ENCODE assay signal across 17 cellular contexts in the genomic region with DNA sequence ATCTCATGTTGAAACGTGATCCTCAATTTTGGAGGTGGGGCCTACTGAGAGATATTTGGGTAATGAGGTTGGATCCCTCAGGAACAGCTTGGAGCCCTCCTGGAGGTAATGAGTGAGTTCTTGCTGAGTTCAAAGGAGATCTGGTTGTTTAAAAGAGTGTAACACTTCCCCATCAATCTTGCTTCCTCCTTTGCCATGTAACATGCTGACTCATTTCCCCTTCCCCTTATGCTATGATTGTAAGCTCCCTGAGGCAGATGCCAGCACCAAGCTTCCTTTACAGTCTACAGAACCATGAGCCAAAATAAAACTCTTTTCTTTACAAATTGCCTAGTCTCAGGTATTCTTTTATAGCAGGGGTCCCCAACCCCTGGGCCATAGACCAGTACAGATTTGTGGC.
DNase-seq lines count a peak whose midpoint lies in the region; ATAC-seq, FAIRE-seq and TF ChIP-seq lines count a peak whose summit lies in the region.
"Had no signal": no experiment of that assay in that cellular context is flagged by ENCODE, and none has a peak within 500 bp of the region (broad histone marks: within the 10 kb centered on the region; RNA-seq: fewer than 3 reads in every experiment).

No MANE protein-coding gene starts in this region.

- H3K27me3 ChIP-seq in endothelial cell of umbilical vein (ENCODE audit: control insufficient read depth in 2 of 2, insufficient read depth in 2 of 2, low read length in 2 of 2), result no peaks in the 10 kb centered on the region
- H3K27me3 ChIP-seq: esophagus squamous epithelium, ovary, vagina had no signal

- intact Hi-C loops in endothelial cell of umbilical vein (cut with micrococcal nuclease), result loop anchor here (2.0 to 5.0 kb wide), 2 partner anchors 209 to 279 kb away; no protein-coding TSS in a partner anchor

- POLR2A ChIA-PET in endothelial cell of umbilical vein (lab: Charles Lee), result no interaction called here

- H3K4me3 ChIP-seq in endothelial cell of umbilical vein (replicated peaks in 1 of 3; ENCODE audit: insufficient read depth in 1 of 3, low read depth in 1 of 3, low read length in 3 of 3), result no peak overlapping the region
- H3K4me3 ChIP-seq: esophagus squamous epithelium, ovary, vagina had no signal

- no peaks in the 10 kb centered on the region for H3K79me2 ChIP-seq in endothelial cell of umbilical vein (ENCODE audit: control insufficient read depth, insufficient read depth, low read length)

- no peak overlapping the region for H3K9ac ChIP-seq in endothelial cell of umbilical vein (replicated peaks; ENCODE audit: extremely low read depth, insufficient read depth, low read length)

- peak; percentile 48 for ATAC-seq in HG02759 (IDR thresholded peaks at IDR 0.05; ENCODE audit: unreplicated experiment)
- ATAC-seq: activated CD8-positive, alpha-beta T cell treated with anti-CD3 and anti-CD28 coated beads, Interleukin-2, amount 10 ng/mL, durations not matched to agents 7 days and 5 days had no signal

- H3K27ac ChIP-seq in endothelial cell of umbilical vein (ENCODE audit: insufficient read depth, low read depth, low read length), result no peak overlapping the region
- H3K27ac ChIP-seq: esophagus squamous epithelium, ovary, vagina had no signal

- no peaks in the 10 kb centered on the region for H4K20me1 ChIP-seq in endothelial cell of umbilical vein (replicated peaks; ENCODE audit: control insufficient read depth, extremely low read depth, insufficient read depth, low read length)

- H3K36me3 ChIP-seq in endothelial cell of umbilical vein (ENCODE audit: control insufficient read depth in 2 of 2, extremely low read depth in 1 of 2, insufficient read depth in 2 of 2, low read length in 2 of 2), result no peaks in the 10 kb centered on the region
- H3K36me3 ChIP-seq: esophagus squamous epithelium, ovary, vagina had no signal

- H3K9me1 ChIP-seq in endothelial cell of umbilical vein (replicated peaks; ENCODE audit: control insufficient read depth, extremely low read depth, insufficient read depth, low read length), result no peaks in the 10 kb centered on the region

- no peaks in the 10 kb centered on the region for H3K4me1 ChIP-seq in endothelial cell of umbilical vein (ENCODE audit: control insufficient read depth, extremely low read depth, insufficient read depth, low read length)
- H3K4me1 ChIP-seq: esophagus squamous epithelium, vagina had no signal

- dilution Hi-C loops in endothelial cell of umbilical vein (cut with MboI; ENCODE audit: extremely low pct_ligation_motif_present, low sequenced_read_pairs), result no loop called here

- TF ChIP-seq POLR2A in endothelial cell of umbilical vein (IDR thresholded peaks at IDR 0.05; ENCODE audit: low read depth, low read length), result no peak

- no peak for FAIRE-seq in endothelial cell of umbilical vein (lab: Jason Lieb, UNC)
- FAIRE-seq: GM12891 had no signal

- TF ChIP-seq CTCF in endothelial cell of umbilical vein (IDR thresholded peaks at IDR 0.05; ENCODE audit: extremely low read depth in 1 of 2, insufficient read depth in 1 of 2, low read depth in 1 of 2, low read length in 2 of 2), result no peak

- no TSS peak for BruUV-seq in endothelial cell of umbilical vein (replicated peaks; lab: Mats Ljungman, UMichigan)

- CTCF ChIA-PET in endothelial cell of umbilical vein (lab: Charles Lee), result interaction anchor here (1.5 kb wide), 1 partner anchor 209 kb away, joined by 3 read pairs; no protein-coding TSS in a partner anchor

- no peak overlapping the region for H3K4me2 ChIP-seq in endothelial cell of umbilical vein (ENCODE audit: insufficient read depth, low read length)

- peak; percentile 27 for DNase-seq in A172 (ENCODE audit: low spot score)
- peak; percentile 46 for DNase-seq in NOMO-1 treated with dmso at 0.1 percent for 144 hours (lab: John Stamatoyannopoulos, UW; ENCODE audit: unreplicated experiment)
- DNase-seq in endothelial cell of umbilical vein (ENCODE audit: low read depth, low spot score), result peak; percentile 1
- DNase-seq in AG08396 (ENCODE audit: low spot score), result no peak
- no peak for DNase-seq in NCI-H524 (lab: John Stamatoyannopoulos, UW)
- no peak for DNase-seq in NCI-H345 treated with DMSO at 0.1 percent for 48 hours (lab: John Stamatoyannopoulos, UW; ENCODE audit: unreplicated experiment)
- DNase-seq in NCI-H2081 treated with DMSO at 0.1 percent for 48 hours (lab: John Stamatoyannopoulos, UW), result no peak
- DNase-seq: activated CD8-positive, alpha-beta T cell treated with anti-CD3 and anti-CD28 coated beads, Interleukin-2, amount 10 ng/mL, durations not matched to agents 7 days and 5 days; activated naive CD4-positive, alpha-beta T cell treated with Interleukin-2 at 50 U/mL for 16 hours; DMS 273 treated with DMSO at 0.1 percent for 48 hours; esophagus squamous epithelium; HCEC 1CT; KG1; ovary had no signal

- no peak overlapping the region for H2AFZ ChIP-seq in endothelial cell of umbilical vein (ENCODE audit: low read depth, low read length)

- no peaks in the 10 kb centered on the region for H3K9me3 ChIP-seq in endothelial cell of umbilical vein (replicated peaks; ENCODE audit: control insufficient read depth, insufficient read depth, low read length)
- H3K9me3 ChIP-seq: esophagus squamous epithelium, ovary, vagina had no signal

TF ChIP-seq in endothelial cell of umbilical vein, 7 proteins besides CTCF, POLR2A, EP300 and RAD21:
- TF ChIP-seq GATA2 (IDR thresholded peaks at IDR 0.05; ENCODE audit: insufficient read depth, insufficient read length, low read depth, low read length), result no peak
- TF ChIP-seq EZH2 (IDR thresholded peaks at IDR 0.05; ENCODE audit: borderline replicate concordance, low read depth, low read length, severe bottlenecking), result no peak
- TF ChIP-seq JUN (IDR thresholded peaks at IDR 0.05; ENCODE audit: borderline replicate concordance, insufficient read depth, insufficient read length, low read depth), result peak; percentile 25
- TF ChIP-seq FOS (IDR thresholded peaks at IDR 0.05; ENCODE audit: borderline replicate concordance, insufficient read depth, low read length), result no peak
- TF ChIP-seq POLR2AphosphoS5 (IDR thresholded peaks at IDR 0.05; ENCODE audit: insufficient read depth, low read depth, low read length), result no peak

Comparison
In these comparisons a context has a peak if more than half of its experiments do, and no peak if none do; other contexts are left out.
1. DNase-seq: peak in A172 (single experiment), NOMO-1 treated with dmso at 0.1 percent for 144 hours (single experiment) and endothelial cell of umbilical vein (single experiment); none in AG08396 (single experiment), NCI-H524 (0 of 2), NCI-H345 treated with DMSO at 0.1 percent for 48 hours (single experiment) and NCI-H2081 treated with DMSO at 0.1 percent for 48 hours (single experiment).